Comparison of ENCODE assay signal across 9 cellular contexts in the genomic region with DNA sequence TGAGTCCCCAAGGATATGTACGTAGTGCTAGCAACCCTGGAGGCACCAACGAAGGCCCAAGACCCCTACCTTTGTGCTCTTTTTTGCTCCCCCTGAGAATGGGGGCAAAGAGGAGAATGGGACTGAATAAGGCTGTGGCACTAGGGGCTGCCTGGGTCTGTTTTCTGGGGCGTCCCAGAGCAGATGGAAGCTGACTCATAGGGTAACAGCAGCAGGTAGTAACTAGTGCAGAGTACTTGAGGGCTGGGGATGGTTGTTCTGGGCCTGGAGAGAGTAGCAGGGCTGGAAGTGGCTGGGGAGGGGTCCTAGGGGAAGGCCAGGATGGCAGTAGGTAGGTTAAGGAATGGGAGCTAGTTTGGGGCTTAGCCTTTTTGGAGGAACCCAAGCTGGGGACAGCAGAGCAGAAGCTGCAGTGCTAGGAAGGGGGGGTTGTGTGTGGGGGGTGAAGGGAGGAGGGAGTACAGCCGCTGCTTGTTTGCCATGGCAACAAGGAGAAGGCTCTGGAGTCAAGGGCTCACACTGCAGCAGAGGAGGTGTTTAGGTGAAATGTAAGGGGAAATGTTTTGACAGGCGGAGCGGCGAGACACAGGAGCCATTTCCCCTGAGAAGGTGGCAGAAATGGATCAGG. TPM values are rescaled to one million over a fixed set of nuclear protein-coding genes. Genes with fewer than 3 reads are reported as not detected.
A peak's percentile ranks its signal among the peaks of the same experiment; 100 is the strongest.
DNase-seq lines count a peak whose midpoint lies in the region; ATAC-seq, FAIRE-seq and TF ChIP-seq lines count a peak whose summit lies in the region.
"Had no signal": no experiment of that assay in that cellular context is flagged by ENCODE, and none has a peak within 500 bp of the region (broad histone marks: within the 10 kb centered on the region; RNA-seq: fewer than 3 reads in every experiment).

No MANE protein-coding gene starts in this region.

- H2AFZ ChIP-seq in HepG2 (ENCODE audit: low read length), result no peak overlapping the region

- peaks cover 78% of the 10 kb centered on the region for H3K4me1 ChIP-seq in left ventricle myocardium inferior
- peaks cover 0 to 63% (median 38%) of the 10 kb centered on the region in 12 donors for H3K4me1 ChIP-seq in heart left ventricle
- peaks cover 0 to 15% of the 10 kb centered on the region in 2 donors for H3K4me1 ChIP-seq in uterus
- H3K4me1 ChIP-seq in HepG2 (ENCODE audit: insufficient read depth, low read length), result peaks cover 32% of the 10 kb centered on the region

- peaks cover 13% of the 10 kb centered on the region for H3K79me2 ChIP-seq in HepG2 (ENCODE audit: insufficient read depth, low read length)

- no peak overlapping the region for H3K9ac ChIP-seq in HepG2 (ENCODE audit: insufficient read depth, low read depth, low read length)

- no peak for DNase-seq in left ventricle myocardium inferior
- no peak for DNase-seq in heart left ventricle
- DNase-seq in activated naive CD8-positive, alpha-beta T cell treated with anti-CD3 and anti-CD28 coated beads for 36 hours, result no peak
- no peak for DNase-seq in uterus
- no peak for DNase-seq in HepG2 (ENCODE audit: low spot score)
- no peak for DNase-seq in GM12892 (ENCODE audit: insufficient read length)

- H3K27ac ChIP-seq in left ventricle myocardium inferior (replicated peaks), result peak overlapping the region; percentile 70
- H3K27ac ChIP-seq in heart left ventricle, result peak overlapping the region in 3 of 12 donors; percentile 94 to 99 (median 97)
- H3K27ac ChIP-seq in layer of hippocampus (ENCODE audit: low read depth, low read length), result peak overlapping the region; percentile 44
- H3K27ac ChIP-seq in uterus, result peak overlapping the region; percentile 96 to 98
- H3K27ac ChIP-seq in HepG2 (ENCODE audit: extremely low read length, insufficient read depth, low read length), result no peak overlapping the region

- H3K4me3 ChIP-seq in left ventricle myocardium inferior, result no peak overlapping the region
- H3K4me3 ChIP-seq in heart left ventricle, result peak overlapping the region in 1 of 12 donors; percentile 92
- no peak overlapping the region for H3K4me3 ChIP-seq in uterus
- H3K4me3 ChIP-seq in HepG2 (replicated peaks in 1 of 3; ENCODE audit: insufficient read depth in 1 of 3, low read depth in 2 of 3, low read length in 3 of 3), result no peak overlapping the region

- H3K27me3 ChIP-seq in left ventricle myocardium inferior (ENCODE audit: low read depth), result no peaks in the 10 kb centered on the region
- H3K27me3 ChIP-seq in heart left ventricle, result no peaks in the 10 kb centered on the region
- no peaks in the 10 kb centered on the region for H3K27me3 ChIP-seq in layer of hippocampus (ENCODE audit: control insufficient read depth, insufficient read depth, low read length)
- H3K27me3 ChIP-seq in uterus, result no peaks in the 10 kb centered on the region
- no peaks in the 10 kb centered on the region for H3K27me3 ChIP-seq in HepG2 (ENCODE audit: control insufficient read depth in 1 of 2, insufficient read depth in 2 of 2, low read length in 2 of 2)

- TF ChIP-seq CTCF in left ventricle myocardium inferior (IDR thresholded peaks at IDR 0.05; ENCODE audit: borderline replicate concordance), result no peak
- TF ChIP-seq CTCF in heart left ventricle (IDR thresholded peaks at IDR 0.05), result no peak
- TF ChIP-seq CTCF in uterus (IDR thresholded peaks at IDR 0.05), result no peak
- TF ChIP-seq CTCF in HepG2 (CRISPR knock-in tag; IDR thresholded peaks at IDR 0.05), result no peak

- in situ Hi-C loops in HepG2 (cut with HindIII; ENCODE audit: extremely low pct_ligation_motif_present, low pct_unique_long_range_greater_than_20kb), result loop anchor here (10.0 kb wide), 1 partner anchor 365 kb away; a partner anchor contains a TSS

- POLR2A ChIA-PET in HepG2 (lab: Yijun Ruan, JAX), result no interaction called here

- no peak for ATAC-seq in heart left ventricle
- ATAC-seq in HepG2, result no peak
- no peak for ATAC-seq in HG03175 (IDR thresholded peaks at IDR 0.05; ENCODE audit: unreplicated experiment)
- ATAC-seq: left lobe of liver had no signal

- CTCF ChIA-PET in HepG2 (lab: Yijun Ruan, JAX; ENCODE audit: low intra/inter-chr PET ratio, low total read pairs), result no interaction called here

- H3K4me2 ChIP-seq in HepG2 (ENCODE audit: low read depth, low read length), result no peak overlapping the region

- peaks cover 5% of the 10 kb centered on the region for H3K36me3 Mint-ChIP-seq in activated naive CD8-positive, alpha-beta T cell treated with anti-CD3 and anti-CD28 coated beads for 36 hours

- WGBS in heart left ventricle, 4 donors, result 80 to 82% (median 81%) methylated on average over 7 of the region's 7 CpGs
- 92% methylated on average over 7 of the region's 7 CpGs for WGBS in HepG2 (ENCODE audit: low lambda C conversion rate)

- H3K27ac Mint-ChIP-seq in activated naive CD8-positive, alpha-beta T cell treated with anti-CD3 and anti-CD28 coated beads for 36 hours, result peak overlapping the region; percentile 77

- H3K9me3 Mint-ChIP-seq in activated naive CD8-positive, alpha-beta T cell treated with anti-CD3 and anti-CD28 coated beads for 36 hours, result no peaks in the 10 kb centered on the region

- H3K9me3 ChIP-seq in left ventricle myocardium inferior (replicated peaks), result no peaks in the 10 kb centered on the region
- H3K9me3 ChIP-seq in heart left ventricle, result no peaks in the 10 kb centered on the region
- H3K9me3 ChIP-seq in uterus, result no peaks in the 10 kb centered on the region
- H3K9me3 ChIP-seq in HepG2 (ENCODE audit: low read length), result no peaks in the 10 kb centered on the region

- TF ChIP-seq EP300 in HepG2 (IDR thresholded peaks at IDR 0.05; ENCODE audit: low read depth in 2 of 2, low read length in 2 of 2) (no peak), HepG2 (CRISPR knock-in tag; IDR thresholded peaks at IDR 0.05; ENCODE audit: borderline replicate concordance) (no peak)

- peak overlapping the region; percentile 55 for H3K4me3 Mint-ChIP-seq in activated naive CD8-positive, alpha-beta T cell treated with anti-CD3 and anti-CD28 coated beads for 36 hours

- intact Hi-C loops in left ventricle myocardium inferior (cut with micrococcal nuclease), result no loop called here
- intact Hi-C loops in heart left ventricle (cut with DNase I), result loop anchor here in 3 of 10 donors (2.0 to 10.0 kb wide), 3 partner anchors 107 to 365 kb away; a partner anchor contains a TSS
- intact Hi-C loops in uterus (cut with DNase I; ENCODE audit: low total_unique reads), result no loop called here
- intact Hi-C loops in HepG2 (cut with micrococcal nuclease; ENCODE audit: unreplicated experiment), result no loop called here

- peaks cover 23% of the 10 kb centered on the region for H3K36me3 ChIP-seq in left ventricle myocardium inferior
- H3K36me3 ChIP-seq in heart left ventricle, result peaks cover 0 to 29% (median 22%) of the 10 kb centered on the region in 9 donors
- H3K36me3 ChIP-seq in uterus, result no peaks in the 10 kb centered on the region
- peaks cover 2 to 18% of the 10 kb centered on the region in 2 experiments; a peak in 2 of 5 replicates for H3K36me3 ChIP-seq in HepG2 (replicated peaks in 1 of 2; ENCODE audit: control insufficient read depth in 1 of 2, insufficient read depth in 2 of 2, low read length in 2 of 2)

- FAIRE-seq in HepG2 (lab: Jason Lieb, UNC) (no peak), GM12892 (lab: Jason Lieb, UNC) (no peak)

- TF ChIP-seq POLR2A in heart left ventricle (IDR thresholded peaks at IDR 0.05), result no peak
- no peak for TF ChIP-seq POLR2A in uterus (IDR thresholded peaks at IDR 0.05)
- TF ChIP-seq POLR2A in HepG2 (IDR thresholded peaks at IDR 0.05; ENCODE audit: insufficient read depth in 1 of 2, low read depth in 2 of 2, low read length in 2 of 2), result no peak
- no peak for TF ChIP-seq POLR2A in GM12892 (IDR thresholded peaks at IDR 0.05; ENCODE audit: low read depth, low read length)

- TF ChIP-seq RAD21 in HepG2 (CRISPR knock-in tag; IDR thresholded peaks at IDR 0.05), result no peak

- no peaks in the 10 kb centered on the region for H3K27me3 Mint-ChIP-seq in activated naive CD8-positive, alpha-beta T cell treated with anti-CD3 and anti-CD28 coated beads for 36 hours

- peaks cover 50% of the 10 kb centered on the region for H3K4me1 Mint-ChIP-seq in activated naive CD8-positive, alpha-beta T cell treated with anti-CD3 and anti-CD28 coated beads for 36 hours

- BruUV-seq in HepG2 (replicated peaks; lab: Mats Ljungman, UMichigan), result no TSS peak

- peaks cover 14% of the 10 kb centered on the region for H4K20me1 ChIP-seq in HepG2 (ENCODE audit: insufficient read depth, low read length)

RNA-seq across cellular contexts. Expression of a gene that starts 1.8 kb away (rescaled TPM):
- 26.1 TPM for total RNA-seq in left ventricle myocardium inferior
- 10 to 100 TPM; 20.7 to 44.4 (median 35.3) TPM for total RNA-seq in heart left ventricle
- polyA plus RNA-seq in heart left ventricle, result 10 to 100 TPM; 14.6 to 27.0 TPM
- 10 to 100 TPM; 31.3 to 36.0 TPM for total RNA-seq in activated naive CD8-positive, alpha-beta T cell treated with anti-CD3 and anti-CD28 coated beads for 36 hours
- 10 to 100 TPM in 2 of 4 donors, 1 to 10 TPM in 2; 4.4 to 29.9 (median 17.0) TPM for total RNA-seq in uterus
- total RNA-seq in HepG2 (2016; rRNA removed; fragmentation: Illumina TruSeq; extraction: Trizol), result 9.1 and 9.3 TPM in 2 replicates
- total RNA-seq in HepG2 (2016; cell fraction: cytosol; rRNA removed; fragmentation: Illumina TruSeq; extraction: Trizol; ENCODE audit: low read depth), result 0.88 and 1.1 TPM in 2 replicates
- 7.2 and 8.9 TPM in 2 replicates for total RNA-seq in HepG2 (2016; cell fraction: insoluble cytoplasmic fraction; rRNA removed; fragmentation: Illumina TruSeq; extraction: Trizol)
- total RNA-seq in HepG2 (2016; cell fraction: membrane; rRNA removed; fragmentation: Illumina TruSeq; extraction: Trizol), result 3.5 and 3.6 TPM in 2 replicates
- total RNA-seq in HepG2 (2016; cell fraction: nucleus; rRNA removed; fragmentation: Illumina TruSeq; extraction: Trizol), result 6.6 and 8.7 TPM in 2 replicates
- polyA plus RNA-seq in HepG2 (2011; rRNA removed), result 6.6 and 11.0 TPM in 2 replicates
- 4.6 and 5.4 TPM in 2 replicates for polyA plus RNA-seq in HepG2 (2011; cell fraction: cytosol; rRNA removed)
- polyA plus RNA-seq in HepG2 (2011; cell fraction: nucleus; rRNA removed), result 26.7 and 28.4 TPM in 2 replicates
- 4.4 and 7.0 TPM in 2 replicates for polyA plus RNA-seq in HepG2 (2012)
- polyA plus RNA-seq in HepG2 (2016; cell fraction: cytosol; fragmentation: Illumina TruSeq; extraction: Trizol; ENCODE audit: low read depth), result 0.55 and 0.77 TPM in 2 replicates
- polyA plus RNA-seq in HepG2 (2016; cell fraction: insoluble cytoplasmic fraction; fragmentation: Illumina TruSeq; extraction: Trizol; ENCODE audit: low read depth), result 7.4 and 8.8 TPM in 2 replicates
- 1.8 and 1.9 TPM in 2 replicates for polyA plus RNA-seq in HepG2 (2016; cell fraction: membrane; fragmentation: Illumina TruSeq; extraction: Trizol; ENCODE audit: low read depth)
- polyA plus RNA-seq in HepG2 (2016; cell fraction: nucleus; fragmentation: Illumina TruSeq; extraction: Trizol; ENCODE audit: insufficient read depth, low read depth), result 15.1 and 16.2 TPM in 2 replicates
- 18.1 and 18.4 TPM in 2 replicates for polyA minus RNA-seq in HepG2 (2011; rRNA and poly(A)+ RNA removed; ENCODE audit: low replicate concordance)
- polyA minus RNA-seq in HepG2 (2011; cell fraction: cytosol; rRNA and poly(A)+ RNA removed), result 5.1 and 5.9 TPM in 2 replicates
- polyA minus RNA-seq in HepG2 (2011; cell fraction: nucleus; rRNA and poly(A)+ RNA removed), result 12.4 and 15.2 TPM in 2 replicates
- polyA plus RNA-seq in GM12892 (2012; ENCODE audit: missing spikeins), result 6.4 TPM

RNA-seq across cellular contexts. Expression of a gene that starts 2.2 kb away (rescaled TPM):
- total RNA-seq in left ventricle myocardium inferior, result 64.3 TPM
- total RNA-seq in heart left ventricle, result 100 to 1,000 TPM in 2 of 9 donors, 10 to 100 TPM in 7; 58.3 to 108 (median 78.3) TPM
- polyA plus RNA-seq in heart left ventricle, result 10 to 100 TPM; 21.0 to 41.1 TPM
- total RNA-seq in activated naive CD8-positive, alpha-beta T cell treated with anti-CD3 and anti-CD28 coated beads for 36 hours, result 10 to 100 TPM; 17.2 to 18.3 TPM
- total RNA-seq in uterus, result 10 to 100 TPM; 27.6 to 72.1 (median 53.8) TPM
- total RNA-seq in HepG2 (2016; rRNA removed; fragmentation: Illumina TruSeq; extraction: Trizol), result 15.9 and 33.4 TPM in 2 replicates
- total RNA-seq in HepG2 (2016; cell fraction: cytosol; rRNA removed; fragmentation: Illumina TruSeq; extraction: Trizol; ENCODE audit: low read depth), result 9.6 and 9.8 TPM in 2 replicates
- 14.8 and 30.6 TPM in 2 replicates for total RNA-seq in HepG2 (2016; cell fraction: insoluble cytoplasmic fraction; rRNA removed; fragmentation: Illumina TruSeq; extraction: Trizol)
- total RNA-seq in HepG2 (2016; cell fraction: membrane; rRNA removed; fragmentation: Illumina TruSeq; extraction: Trizol), result 17.2 and 17.3 TPM in 2 replicates
- 54.0 and 56.5 TPM in 2 replicates for total RNA-seq in HepG2 (2016; cell fraction: nucleus; rRNA removed; fragmentation: Illumina TruSeq; extraction: Trizol)
- 74.3 and 82.6 TPM in 2 replicates for polyA plus RNA-seq in HepG2 (2011; rRNA removed)
- polyA plus RNA-seq in HepG2 (2011; cell fraction: cytosol; rRNA removed), result 42.1 and 57.2 TPM in 2 replicates
- polyA plus RNA-seq in HepG2 (2011; cell fraction: nucleus; rRNA removed), result 80.2 and 103 TPM in 2 replicates
- 46.0 and 51.9 TPM in 2 replicates for polyA plus RNA-seq in HepG2 (2012)
- polyA plus RNA-seq in HepG2 (2016; cell fraction: cytosol; fragmentation: Illumina TruSeq; extraction: Trizol; ENCODE audit: low read depth), result 2.8 and 3.0 TPM in 2 replicates
- 8.0 and 11.3 TPM in 2 replicates for polyA plus RNA-seq in HepG2 (2016; cell fraction: insoluble cytoplasmic fraction; fragmentation: Illumina TruSeq; extraction: Trizol; ENCODE audit: low read depth)
- polyA plus RNA-seq in HepG2 (2016; cell fraction: membrane; fragmentation: Illumina TruSeq; extraction: Trizol; ENCODE audit: low read depth), result 7.6 and 8.2 TPM in 2 replicates
- polyA plus RNA-seq in HepG2 (2016; cell fraction: nucleus; fragmentation: Illumina TruSeq; extraction: Trizol; ENCODE audit: insufficient read depth, low read depth), result 50.7 and 54.2 TPM in 2 replicates
- 53.1 and 74.5 TPM in 2 replicates for polyA minus RNA-seq in HepG2 (2011; rRNA and poly(A)+ RNA removed; ENCODE audit: low replicate concordance)
- polyA minus RNA-seq in HepG2 (2011; cell fraction: cytosol; rRNA and poly(A)+ RNA removed), result 37.6 and 52.7 TPM in 2 replicates
- polyA minus RNA-seq in HepG2 (2011; cell fraction: nucleus; rRNA and poly(A)+ RNA removed), result 116 and 145 TPM in 2 replicates
- polyA plus RNA-seq in GM12892 (2012; ENCODE audit: missing spikeins), result 22.1 TPM

RNA-seq across cellular contexts. Expression of a gene that starts 13.7 kb away (rescaled TPM):
- total RNA-seq in left ventricle myocardium inferior (0.30 TPM), heart left ventricle (under 1 TPM in 6 of 9 donors, not detected in 3; 0.12 to 0.57 (median 0.41) TPM), uterus (1 to 10 TPM in 1 of 4 donors, under 1 TPM in 1, not detected in 2; 0.97 to 3.6 TPM), HepG2 (2016; rRNA removed; fragmentation: Illumina TruSeq; extraction: Trizol) (0.31 and 0.44 TPM in 2 replicates)
- polyA plus RNA-seq in heart left ventricle (under 1 TPM; 0.15 to 0.17 TPM), HepG2 (2011; rRNA removed) (0.41 and 0.46 TPM in 2 replicates)
- total RNA-seq in activated naive CD8-positive, alpha-beta T cell treated with anti-CD3 and anti-CD28 coated beads for 36 hours, result under 1 TPM; 0.27 to 0.32 TPM
- total RNA-seq in HepG2 (2016; cell fraction: cytosol; rRNA removed; fragmentation: Illumina TruSeq; extraction: Trizol; ENCODE audit: low read depth), result 0.18 TPM in 1 of 2 replicates, not detected in the other
- total RNA-seq in HepG2 (2016; cell fraction: insoluble cytoplasmic fraction; rRNA removed; fragmentation: Illumina TruSeq; extraction: Trizol), result 0.17 and 0.49 TPM in 2 replicates
- 0.12 and 0.17 TPM in 2 replicates for total RNA-seq in HepG2 (2016; cell fraction: membrane; rRNA removed; fragmentation: Illumina TruSeq; extraction: Trizol)
- 0.47 and 0.53 TPM in 2 replicates for total RNA-seq in HepG2 (2016; cell fraction: nucleus; rRNA removed; fragmentation: Illumina TruSeq; extraction: Trizol)
- 0.32 and 0.42 TPM in 2 replicates for polyA plus RNA-seq in HepG2 (2011; cell fraction: cytosol; rRNA removed)
- 2.1 and 2.2 TPM in 2 replicates for polyA plus RNA-seq in HepG2 (2011; cell fraction: nucleus; rRNA removed)
- polyA plus RNA-seq in HepG2 (2012), result 0.56 and 0.88 TPM in 2 replicates
- 0.12 TPM in 1 of 2 replicates, not detected in the other for polyA plus RNA-seq in HepG2 (2016; cell fraction: cytosol; fragmentation: Illumina TruSeq; extraction: Trizol; ENCODE audit: low read depth)
- polyA plus RNA-seq in HepG2 (2016; cell fraction: insoluble cytoplasmic fraction; fragmentation: Illumina TruSeq; extraction: Trizol; ENCODE audit: low read depth), result 0.28 and 0.50 TPM in 2 replicates
- 0.08 and 0.26 TPM in 2 replicates for polyA plus RNA-seq in HepG2 (2016; cell fraction: membrane; fragmentation: Illumina TruSeq; extraction: Trizol; ENCODE audit: low read depth)
- polyA plus RNA-seq in HepG2 (2016; cell fraction: nucleus; fragmentation: Illumina TruSeq; extraction: Trizol; ENCODE audit: insufficient read depth, low read depth), result 1.5 and 1.9 TPM in 2 replicates
- 0.08 and 0.12 TPM in 2 replicates for polyA minus RNA-seq in HepG2 (2011; rRNA and poly(A)+ RNA removed; ENCODE audit: low replicate concordance)
- polyA minus RNA-seq in HepG2 (2011; cell fraction: cytosol; rRNA and poly(A)+ RNA removed), result not detected in 2 replicates
- 0.50 and 0.52 TPM in 2 replicates for polyA minus RNA-seq in HepG2 (2011; cell fraction: nucleus; rRNA and poly(A)+ RNA removed)
- 0.66 TPM for polyA plus RNA-seq in GM12892 (2012; ENCODE audit: missing spikeins)
